Comparison of ENCODE assay signal across 9 cellular contexts in genomic region chr17:44384823-44385286, GRCh38. TPM values are rescaled to one million over a fixed set of nuclear protein-coding genes. Genes with fewer than 3 reads are reported as not detected.
A peak's percentile ranks its signal among the peaks of the same experiment; 100 is the strongest.
DNase-seq lines count a peak whose midpoint lies in the region; ATAC-seq and TF ChIP-seq lines count a peak whose summit lies in the region.
"Had no signal": no experiment of that assay in that cellular context is flagged by ENCODE, and none has a peak within 500 bp of the region (broad histone marks: within the 10 kb centered on the region; RNA-seq: fewer than 3 reads in every experiment).

No MANE protein-coding gene starts in this region.

- H3K27me3 ChIP-seq in heart right ventricle: peaks cover 0 to 31% (median 14%) of the 10 kb centered on the region in 7 donors

- DNase-seq in SK-N-DZ (ENCODE audit: low spot score) (peak; percentile 51), heart right ventricle (no peak), retina (peak; percentile 86), H4 (ENCODE audit: low spot score) (no peak), NCI-H1048 (lab: John Stamatoyannopoulos, UW) (no peak), caudate nucleus (lab: John Stamatoyannopoulos, UW) (no peak)

- TF ChIP-seq CTCF in heart right ventricle (IDR thresholded peaks at IDR 0.05): no peak

- H3K27ac ChIP-seq in heart right ventricle (no peak overlapping the region), caudate nucleus (ENCODE audit: low read depth, low read length) (no peak overlapping the region)
- H3K27ac ChIP-seq: adrenal gland had no signal

- H3K4me1 ChIP-seq in heart right ventricle: peaks cover 0 to 20% (median 13%) of the 10 kb centered on the region in 9 donors

- ATAC-seq in heart right ventricle: peak in 6 of 8 donors; percentile 4 to 28 (median 14)
- no peak for ATAC-seq in HG03039 (IDR thresholded peaks at IDR 0.05; ENCODE audit: unreplicated experiment)

- no peaks in the 10 kb centered on the region for H3K36me3 ChIP-seq in heart right ventricle
- H3K36me3 ChIP-seq: adrenal gland had no signal

- 1 to 3% methylated on average over 26 of the region's 26 CpGs for WGBS in heart right ventricle, 2 donors

- no peaks in the 10 kb centered on the region for H3K9me3 ChIP-seq in heart right ventricle
- H3K9me3 ChIP-seq: adrenal gland had no signal

- peak overlapping the region; percentile 28; the same call in 1 of the 2 replicates for H3K4me3 ChIP-seq in GM08714 (ENCODE audit: low read length)
- peak overlapping the region; percentile 19 to 60 (median 52) for H3K4me3 ChIP-seq in heart right ventricle

- intact Hi-C loops in heart right ventricle (cut with DNase I): loop anchor here in 2 of 10 donors (5.0 to 10.0 kb wide), 2 partner anchors 92 to 120 kb away; partner anchors contain the start of gene GPATCH8 (in 1 of the 2)

RNA-seq across cellular contexts. Expression of gene ITGA2B, which starts 4.6 kb away (rescaled TPM):
- 4.4 and 7.4 TPM in 2 replicates for polyA plus RNA-seq in SK-N-DZ (2014; cell fraction: cytosol; rRNA removed)
- polyA plus RNA-seq in SK-N-DZ (2014; cell fraction: nucleus; rRNA removed): 8.1 and 19.5 TPM in 2 replicates
- 1 to 10 TPM in 1 of 10 donors, under 1 TPM in 8, not detected in 1; 0.18 to 1.2 (median 0.62) TPM for total RNA-seq in heart right ventricle
- polyA plus RNA-seq in heart right ventricle: 1 to 10 TPM in 1 of 2 donors, under 1 TPM in 1; 0.30 to 1.2 TPM
- total RNA-seq in H4 (2014; rRNA removed; shearing (Covaris generic)): 0.21 and 0.82 TPM in 2 replicates

RNA-seq across cellular contexts. Expression of gene FAM171A2, which starts 21.2 kb away (rescaled TPM):
- 56.5 and 58.8 TPM in 2 replicates for polyA plus RNA-seq in SK-N-DZ (2014; cell fraction: cytosol; rRNA removed)
- polyA plus RNA-seq in SK-N-DZ (2014; cell fraction: nucleus; rRNA removed): 32.7 and 44.7 TPM in 2 replicates
- total RNA-seq in heart right ventricle: under 1 TPM; 0.25 to 0.95 (median 0.46) TPM
- polyA plus RNA-seq in heart right ventricle: under 1 TPM; 0.29 to 0.57 TPM
- total RNA-seq in H4 (2014; rRNA removed; shearing (Covaris generic)): 3.4 and 6.5 TPM in 2 replicates

RNA-seq across cellular contexts. Expression of gene GRN, which starts 39.8 kb away (rescaled TPM):
- 85.7 and 87.8 TPM in 2 replicates for polyA plus RNA-seq in SK-N-DZ (2014; cell fraction: cytosol; rRNA removed)
- polyA plus RNA-seq in SK-N-DZ (2014; cell fraction: nucleus; rRNA removed): 83.0 and 119 TPM in 2 replicates
- total RNA-seq in heart right ventricle: 100 to 1,000 TPM; 113 to 303 (median 154) TPM
- 100 to 1,000 TPM in 1 of 2 donors, 10 to 100 TPM in 1; 41.5 to 103 TPM for polyA plus RNA-seq in heart right ventricle
- 97.6 and 134 TPM in 2 replicates for total RNA-seq in H4 (2014; rRNA removed; shearing (Covaris generic))

Comparison
In these comparisons a context has a peak if more than half of its experiments do, and no peak if none do; other contexts are left out.
1. DNase-seq: peak in SK-N-DZ (single experiment) and retina (single experiment); none in heart right ventricle (0 of 2), H4 (single experiment), NCI-H1048 (single experiment) and caudate nucleus (0 of 61).